In the genomic region with DNA sequence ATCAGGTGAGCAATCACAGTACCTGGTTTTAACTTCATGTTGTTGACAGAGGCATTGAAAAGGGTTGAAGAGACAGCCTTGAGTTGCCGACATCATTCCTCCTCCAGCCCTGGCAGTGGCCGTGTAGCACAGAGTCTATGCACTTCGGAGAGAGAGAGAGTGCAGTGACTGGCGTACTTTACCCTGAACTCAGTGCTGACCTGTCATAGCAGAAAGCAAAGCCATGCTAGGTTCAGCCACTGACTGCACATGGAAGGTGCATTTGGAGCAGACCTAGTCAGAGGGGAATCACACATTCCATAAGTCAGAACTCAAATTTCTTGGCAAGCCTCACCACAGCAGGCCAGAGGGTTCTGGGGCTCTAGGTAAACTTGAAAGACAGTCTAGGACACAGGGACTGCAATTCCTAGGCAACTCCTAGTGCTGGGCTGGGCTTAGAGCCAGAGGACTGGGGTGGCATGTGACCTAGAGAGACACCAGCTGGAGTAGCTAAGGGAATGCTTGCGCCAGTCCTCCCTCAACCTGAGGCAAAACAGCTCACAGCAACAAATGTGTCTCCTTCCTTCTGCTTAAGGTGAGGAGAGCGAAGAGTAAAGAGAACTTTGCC, we compare ENCODE assay signal across 2 cellular contexts.
TF ChIP-seq lines count a peak whose summit lies in the region.

No MANE protein-coding gene starts in this region.

TF ChIP-seq in SK-N-SH treated with all-trans-retinoic acid at 6 μM for 48 hours, 23 proteins besides CTCF, POLR2A, EP300 and RAD21 (continued from another document):
- TF ChIP-seq, protein P1, sequence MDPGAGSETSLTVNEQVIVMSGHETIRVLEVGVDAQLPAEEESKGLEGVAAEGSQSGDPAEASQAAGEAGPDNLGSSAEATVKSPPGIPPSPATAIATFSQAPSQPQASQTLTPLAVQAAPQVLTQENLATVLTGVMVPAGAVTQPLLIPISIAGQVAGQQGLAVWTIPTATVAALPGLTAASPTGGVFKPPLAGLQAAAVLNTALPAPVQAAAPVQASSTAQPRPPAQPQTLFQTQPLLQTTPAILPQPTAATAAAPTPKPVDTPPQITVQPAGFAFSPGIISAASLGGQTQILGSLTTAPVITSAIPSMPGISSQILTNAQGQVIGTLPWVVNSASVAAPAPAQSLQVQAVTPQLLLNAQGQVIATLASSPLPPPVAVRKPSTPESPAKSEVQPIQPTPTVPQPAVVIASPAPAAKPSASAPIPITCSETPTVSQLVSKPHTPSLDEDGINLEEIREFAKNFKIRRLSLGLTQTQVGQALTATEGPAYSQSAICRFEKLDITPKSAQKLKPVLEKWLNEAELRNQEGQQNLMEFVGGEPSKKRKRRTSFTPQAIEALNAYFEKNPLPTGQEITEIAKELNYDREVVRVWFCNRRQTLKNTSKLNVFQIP (CRISPR knock-in tag; IDR thresholded peaks at IDR 0.05; ENCODE audit: borderline replicate concordance, low read depth), result no peak
- no peak for TF ChIP-seq PPARA (CRISPR knock-in tag; IDR thresholded peaks at IDR 0.05; ENCODE audit: borderline replicate concordance)
TF ChIP-seq in SK-N-SH treated with all-trans-retinoic acid at 6 μM for 48 hours: peak in this region for 0.

TF ChIP-seq in SK-N-SH, 30 proteins besides CTCF, POLR2A, EP300 and RAD21 (continued from another document):
- TF ChIP-seq FOSL2 (IDR thresholded peaks at IDR 0.05; ENCODE audit: borderline replicate concordance, low read depth), result no peak
- no peak for TF ChIP-seq SIN3A (IDR thresholded peaks at IDR 0.05; ENCODE audit: borderline replicate concordance, low read depth, low read length)
- TF ChIP-seq FOXJ3 (CRISPR knock-in tag; IDR thresholded peaks at IDR 0.05), result no peak
- TF ChIP-seq CHD2 (IDR thresholded peaks at IDR 0.05; ENCODE audit: low read length, partially characterized antibody), result no peak
- TF ChIP-seq, protein P2, sequence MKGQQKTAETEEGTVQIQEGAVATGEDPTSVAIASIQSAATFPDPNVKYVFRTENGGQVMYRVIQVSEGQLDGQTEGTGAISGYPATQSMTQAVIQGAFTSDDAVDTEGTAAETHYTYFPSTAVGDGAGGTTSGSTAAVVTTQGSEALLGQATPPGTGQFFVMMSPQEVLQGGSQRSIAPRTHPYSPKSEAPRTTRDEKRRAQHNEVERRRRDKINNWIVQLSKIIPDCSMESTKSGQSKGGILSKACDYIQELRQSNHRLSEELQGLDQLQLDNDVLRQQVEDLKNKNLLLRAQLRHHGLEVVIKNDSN (IDR thresholded peaks at IDR 0.05; ENCODE audit: borderline replicate concordance, low read depth), result no peak
- TF ChIP-seq ELF1 (IDR thresholded peaks at IDR 0.05), result no peak
- TF ChIP-seq, protein P3, sequence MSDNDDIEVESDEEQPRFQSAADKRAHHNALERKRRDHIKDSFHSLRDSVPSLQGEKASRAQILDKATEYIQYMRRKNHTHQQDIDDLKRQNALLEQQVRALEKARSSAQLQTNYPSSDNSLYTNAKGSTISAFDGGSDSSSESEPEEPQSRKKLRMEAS (IDR thresholded peaks at IDR 0.05; ENCODE audit: low read depth), result no peak
- no peak for TF ChIP-seq RCOR1 (IDR thresholded peaks at IDR 0.05; ENCODE audit: low read length)
- TF ChIP-seq RXRA (IDR thresholded peaks at IDR 0.05; ENCODE audit: borderline replicate concordance, low read depth), result no peak
- TF ChIP-seq YY1 (IDR thresholded peaks at IDR 0.05; ENCODE audit: low read depth), result no peak
- no peak for TF ChIP-seq NRF1 (IDR thresholded peaks at IDR 0.05; ENCODE audit: low read depth, low read length)
- TF ChIP-seq, protein P4, sequence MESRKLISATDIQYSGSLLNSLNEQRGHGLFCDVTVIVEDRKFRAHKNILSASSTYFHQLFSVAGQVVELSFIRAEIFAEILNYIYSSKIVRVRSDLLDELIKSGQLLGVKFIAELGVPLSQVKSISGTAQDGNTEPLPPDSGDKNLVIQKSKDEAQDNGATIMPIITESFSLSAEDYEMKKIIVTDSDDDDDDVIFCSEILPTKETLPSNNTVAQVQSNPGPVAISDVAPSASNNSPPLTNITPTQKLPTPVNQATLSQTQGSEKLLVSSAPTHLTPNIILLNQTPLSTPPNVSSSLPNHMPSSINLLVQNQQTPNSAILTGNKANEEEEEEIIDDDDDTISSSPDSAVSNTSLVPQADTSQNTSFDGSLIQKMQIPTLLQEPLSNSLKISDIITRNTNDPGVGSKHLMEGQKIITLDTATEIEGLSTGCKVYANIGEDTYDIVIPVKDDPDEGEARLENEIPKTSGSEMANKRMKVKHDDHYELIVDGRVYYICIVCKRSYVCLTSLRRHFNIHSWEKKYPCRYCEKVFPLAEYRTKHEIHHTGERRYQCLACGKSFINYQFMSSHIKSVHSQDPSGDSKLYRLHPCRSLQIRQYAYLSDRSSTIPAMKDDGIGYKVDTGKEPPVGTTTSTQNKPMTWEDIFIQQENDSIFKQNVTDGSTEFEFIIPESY (IDR thresholded peaks at IDR 0.05; ENCODE audit: borderline replicate concordance, low read depth), result no peak
TF ChIP-seq in SK-N-SH: peak in this region for 0.
